In genomic region chr3:124620600-124621063, GRCh38 we compare ENCODE assay signal across 1 cellular context.
A peak's percentile ranks its signal among the peaks of the same experiment; 100 is the strongest.
TF ChIP-seq lines count a peak whose summit lies in the region.

No MANE protein-coding gene starts in this region.

TF ChIP-seq in K562, 482 proteins besides CTCF, POLR2A, EP300 and RAD21 (continued from another document and continues in another):
- no peak for TF ChIP-seq CC2D1A (IDR thresholded peaks at IDR 0.05)
- no peak for TF ChIP-seq FOS (IDR thresholded peaks at IDR 0.05; ENCODE audit: extremely low read depth, insufficient read length)
- no peak for TF ChIP-seq POLR2B (IDR thresholded peaks at IDR 0.05; ENCODE audit: low read depth, partially characterized antibody)
- TF ChIP-seq ZBTB40 (IDR thresholded peaks at IDR 0.05) = no peak
- no peak for TF ChIP-seq ZBTB40 (CRISPR knock-in tag; IDR thresholded peaks at IDR 0.05)
- no peak for TF ChIP-seq ZNF146 (CRISPR knock-in tag; IDR thresholded peaks at IDR 0.05; ENCODE audit: unreplicated experiment)
- no peak for TF ChIP-seq NR3C1 (CRISPR knock-in tag; IDR thresholded peaks at IDR 0.05)
- TF ChIP-seq GTF2B (IDR thresholded peaks at IDR 0.05; ENCODE audit: extremely low read depth, insufficient read length) = no peak
- TF ChIP-seq PRPF4 (IDR thresholded peaks at IDR 0.05; ENCODE audit: insufficient read depth, low read depth, low read length, poor library complexity, severe bottlenecking) = no peak
- TF ChIP-seq ATF3 (IDR thresholded peaks at IDR 0.05) = peak; percentile 89
- no peak for TF ChIP-seq ATF3 (CRISPR knock-in tag; conservative IDR thresholded peaks at IDR 0.05)
- TF ChIP-seq SOX6 (IDR thresholded peaks at IDR 0.05) = peak; percentile 76
- TF ChIP-seq CGGBP1 (CRISPR knock-in tag; IDR thresholded peaks at IDR 0.05) = no peak
- no peak for TF ChIP-seq HNRNPH1 (optimal IDR thresholded peaks at IDR 0.05; ENCODE audit: low read depth, low read length)
- TF ChIP-seq STAT5B (CRISPR knock-in tag; IDR thresholded peaks at IDR 0.05) = no peak
- TF ChIP-seq ZBTB12 (CRISPR knock-in tag; IDR thresholded peaks at IDR 0.05) = no peak
- TF ChIP-seq TSHZ1 (CRISPR knock-in tag; IDR thresholded peaks at IDR 0.05) = no peak
- no peak for TF ChIP-seq HOMEZ (CRISPR knock-in tag; IDR thresholded peaks at IDR 0.05)
- no peak for TF ChIP-seq ZC3H11A (IDR thresholded peaks at IDR 0.05; ENCODE audit: low read depth, low read length)
- no peak for TF ChIP-seq NUFIP1 (IDR thresholded peaks at IDR 0.05; ENCODE audit: partially characterized antibody)
- no peak for TF ChIP-seq CREB3 (tag; conservative IDR thresholded peaks at IDR 0.05; ENCODE audit: low read depth)
- no peak for TF ChIP-seq MTF1 (CRISPR knock-in tag; IDR thresholded peaks at IDR 0.05; ENCODE audit: borderline replicate concordance)
- no peak for TF ChIP-seq THAP7 (CRISPR knock-in tag; IDR thresholded peaks at IDR 0.05)
- TF ChIP-seq ZNF12 (CRISPR knock-in tag; IDR thresholded peaks at IDR 0.05) = no peak
- no peak for TF ChIP-seq USF1 (CRISPR knock-in tag; IDR thresholded peaks at IDR 0.05)
- no peak for TF ChIP-seq KLF10 (CRISPR knock-in tag; IDR thresholded peaks at IDR 0.05)
- TF ChIP-seq MECOM (CRISPR knock-in tag; IDR thresholded peaks at IDR 0.05) = no peak
- TF ChIP-seq ELF4 (CRISPR knock-in tag; IDR thresholded peaks at IDR 0.05) = peak; percentile 51; the same call in 1 of the 2 replicates
- no peak for TF ChIP-seq TSC22D4 (tag; IDR thresholded peaks at IDR 0.05)
- no peak for TF ChIP-seq ETS2 (tag; IDR thresholded peaks at IDR 0.05; ENCODE audit: borderline replicate concordance, poor library complexity, severe bottlenecking)
- no peak for TF ChIP-seq BMI1 (IDR thresholded peaks at IDR 0.05; ENCODE audit: low read length)
- no peak; the same call in 1 of the 2 replicates for TF ChIP-seq ZKSCAN1 (IDR thresholded peaks at IDR 0.05; ENCODE audit: low read depth, low read length)
- TF ChIP-seq ARID4B (CRISPR knock-in tag; IDR thresholded peaks at IDR 0.05) = no peak
